In genomic region chr9:133351908-133352634, GRCh38 we compare ENCODE assay signal across 8 cellular contexts. TPM values are rescaled to one million over a fixed set of nuclear protein-coding genes. Genes with fewer than 3 reads are reported as not detected.
DNase-seq lines count a peak whose midpoint lies in the region; ATAC-seq and TF ChIP-seq lines count a peak whose summit lies in the region.

No MANE protein-coding gene starts in this region.

- H3K27me3 ChIP-seq in lower lobe of right lung (ENCODE audit: low read depth), result no peaks in the 10 kb centered on the region

- intact Hi-C loops in lower lobe of right lung (cut with DNase I), result no loop called here

- peaks cover 56% of the 10 kb centered on the region for H3K36me3 ChIP-seq in lower lobe of right lung

- in situ Hi-C loops in astrocyte of the cerebellum (cut with HindIII; ENCODE audit: low sequenced_read_pairs), result no loop called here

- H3K4me1 ChIP-seq in lower lobe of right lung, result peaks cover 36% of the 10 kb centered on the region

- ATAC-seq in lower lobe of right lung (no peak), HG03378 (IDR thresholded peaks at IDR 0.05; ENCODE audit: unreplicated experiment) (no peak), HG02798 (IDR thresholded peaks at IDR 0.05; ENCODE audit: poor library complexity, unreplicated experiment) (no peak)

- H3K4me3 ChIP-seq in AG09309 (ENCODE audit: control insufficient read depth, low read depth, low read length) (no peak overlapping the region), GM12875 (ENCODE audit: low read depth, low read length) (no peak overlapping the region), astrocyte of the cerebellum (ENCODE audit: low read depth, low read length) (no peak overlapping the region), lower lobe of right lung (no peak overlapping the region)

- DNase-seq in AG09309 (ENCODE audit: low read depth), result no peak
- DNase-seq in OCI-M1 (lab: John Stamatoyannopoulos, UW), result peak; percentile 82
- DNase-seq in astrocyte of the cerebellum (ENCODE audit: low read depth), result no peak
- DNase-seq in lower lobe of right lung, result no peak
- DNase-seq in occipital lobe (lab: John Stamatoyannopoulos, UW), result no peak

- no peak overlapping the region for H3K27ac ChIP-seq in lower lobe of right lung

- TF ChIP-seq CTCF in AG09309 (IDR thresholded peaks at IDR 0.05; ENCODE audit: control insufficient read depth, insufficient read depth, low read depth, low read length, missing control alignments), result peak; percentile 68
- peak; percentile 70 for TF ChIP-seq CTCF in GM12875 (IDR thresholded peaks at IDR 0.05; ENCODE audit: borderline replicate concordance, insufficient read depth, low read depth, low read length)
- peak; percentile 54 for TF ChIP-seq CTCF in astrocyte of the cerebellum (IDR thresholded peaks at IDR 0.05; ENCODE audit: low read depth, low read length, missing control alignments)
- peak; percentile 52 for TF ChIP-seq CTCF in lower lobe of right lung (IDR thresholded peaks at IDR 0.05)

- H3K9me3 ChIP-seq in lower lobe of right lung, result no peaks in the 10 kb centered on the region

RNA-seq across cellular contexts. Expression of gene RPL7A, which starts 4.1 kb away (rescaled TPM):
- total RNA-seq in lower lobe of right lung (1,397 TPM), occipital lobe (1,058 TPM)

RNA-seq across cellular contexts. Expression of gene MED22, which starts 4.1 kb away (rescaled TPM):
- total RNA-seq in lower lobe of right lung (24.4 TPM), occipital lobe (17.9 TPM)

RNA-seq across cellular contexts. Expression of gene SURF1, which starts 4.2 kb away (rescaled TPM):
- total RNA-seq in lower lobe of right lung (49.4 TPM), occipital lobe (11.1 TPM)

RNA-seq across cellular contexts. Expression of gene SURF2, which starts 4.3 kb away (rescaled TPM):
- 15.2 TPM for total RNA-seq in lower lobe of right lung
- 9.7 TPM for total RNA-seq in occipital lobe

RNA-seq across cellular contexts. Expression of gene SURF6, which starts 16.1 kb away (rescaled TPM):
- total RNA-seq in lower lobe of right lung (15.2 TPM), occipital lobe (14.7 TPM)
